Comparison of ENCODE assay signal across 1 cellular context in the genomic region with DNA sequence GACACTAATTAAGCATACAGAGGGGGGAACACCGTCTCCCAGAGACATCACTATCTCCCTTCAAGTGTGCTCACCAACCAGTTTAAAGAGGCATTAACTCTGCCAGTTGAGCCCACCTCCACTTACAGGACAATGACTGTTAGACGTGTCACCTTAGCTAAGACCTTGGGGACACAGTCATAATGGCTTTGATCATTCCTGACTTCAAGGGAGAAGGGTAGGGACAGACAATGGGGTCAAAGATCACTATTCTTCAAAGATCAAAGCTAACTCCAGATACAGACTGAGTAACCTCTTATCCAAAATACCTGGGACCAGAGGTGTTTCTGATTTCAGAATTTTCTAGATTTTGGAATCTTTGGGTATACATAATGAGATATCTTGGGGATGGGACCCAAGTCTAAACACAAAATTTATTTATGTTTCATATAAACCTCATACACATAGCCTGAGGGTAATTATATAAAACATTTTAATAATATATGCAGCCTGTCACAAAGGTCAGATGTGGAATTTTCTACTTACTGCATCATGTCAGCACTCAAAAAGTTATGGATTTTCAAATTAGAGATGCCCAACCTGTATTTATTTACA.
TF ChIP-seq lines count a peak whose summit lies in the region.

No MANE protein-coding gene starts in this region.

TF ChIP-seq in HepG2, 621 proteins besides CTCF, POLR2A, EP300 and RAD21 (continued from another document and continues in another):
- TF ChIP-seq ZNF224 (CRISPR knock-in tag; IDR thresholded peaks at IDR 0.05) (no peak), KAT8 (CRISPR knock-in tag; IDR thresholded peaks at IDR 0.05) (no peak), POLR2AphosphoS5 (IDR thresholded peaks at IDR 0.05; ENCODE audit: low read depth, low read length) (no peak), DMAP1 (CRISPR knock-in tag; IDR thresholded peaks at IDR 0.05) (peak; percentile 31; the same call in 1 of the 2 replicates), WIZ (CRISPR knock-in tag; IDR thresholded peaks at IDR 0.05) (no peak), ELF4 (CRISPR knock-in tag; IDR thresholded peaks at IDR 0.05; ENCODE audit: borderline replicate concordance) (no peak), ZNF567 (CRISPR knock-in tag; IDR thresholded peaks at IDR 0.05; ENCODE audit: borderline replicate concordance) (no peak), ZNF761 (CRISPR knock-in tag; conservative IDR thresholded peaks at IDR 0.05) (no peak), TBX2 (CRISPR knock-in tag; IDR thresholded peaks at IDR 0.05; ENCODE audit: borderline replicate concordance) (peak; percentile 83), NCOR1 (IDR thresholded peaks at IDR 0.05; ENCODE audit: borderline replicate concordance, low read length) (peak; percentile 97; the same call in 1 of the 2 replicates), HNF4G (IDR thresholded peaks at IDR 0.05; ENCODE audit: borderline replicate concordance, low read depth, low read length) (peak; percentile 79), HNF4G (CRISPR knock-in tag; IDR thresholded peaks at IDR 0.05; ENCODE audit: borderline replicate concordance, low read depth) (peak; percentile 41; the same call in 1 of the 2 replicates), NONO (IDR thresholded peaks at IDR 0.05) (no peak), NONO (CRISPR knock-in tag; conservative IDR thresholded peaks at IDR 0.05) (no peak), ZNF839 (CRISPR knock-in tag; IDR thresholded peaks at IDR 0.05; ENCODE audit: borderline replicate concordance) (no peak), ZNF746 (CRISPR knock-in tag; IDR thresholded peaks at IDR 0.05) (no peak), PHF5A (CRISPR knock-in tag; IDR thresholded peaks at IDR 0.05; ENCODE audit: low read depth, unreplicated experiment) (no peak), YEATS2 (CRISPR knock-in tag; IDR thresholded peaks at IDR 0.05; ENCODE audit: borderline replicate concordance) (no peak), RBM22 (optimal IDR thresholded peaks at IDR 0.05; ENCODE audit: low read length) (no peak), ARID2 (CRISPR knock-in tag; IDR thresholded peaks at IDR 0.05; ENCODE audit: borderline replicate concordance) (no peak), ARNT (IDR thresholded peaks at IDR 0.05) (no peak), GTF2F1 (IDR thresholded peaks at IDR 0.05; ENCODE audit: low read length) (no peak), HNRNPL (IDR thresholded peaks at IDR 0.05; ENCODE audit: low read depth, low read length) (no peak), ZNF44 (CRISPR knock-in tag; IDR thresholded peaks at IDR 0.05) (no peak), NR1H2 (CRISPR knock-in tag; IDR thresholded peaks at IDR 0.05; ENCODE audit: borderline replicate concordance, low read depth) (no peak), SCMH1 (CRISPR knock-in tag; IDR thresholded peaks at IDR 0.05; ENCODE audit: borderline replicate concordance) (no peak), HHEX (CRISPR knock-in tag; IDR thresholded peaks at IDR 0.05) (peak; percentile 52; the same call in 1 of the 2 replicates), ZNF496 (CRISPR knock-in tag; IDR thresholded peaks at IDR 0.05; ENCODE audit: insufficient replicate concordance) (no peak), ZMYM3 (CRISPR knock-in tag; IDR thresholded peaks at IDR 0.05) (0 out of 2 replicates have a peak, but pooled peaks have one; percentile 55), ZNF432 (CRISPR knock-in tag; IDR thresholded peaks at IDR 0.05; ENCODE audit: borderline replicate concordance) (no peak), HOXA5 (CRISPR knock-in tag; IDR thresholded peaks at IDR 0.05) (no peak), HDAC1 (CRISPR knock-in tag; IDR thresholded peaks at IDR 0.05) (0 out of 2 replicates have a peak, but pooled peaks have one; percentile 35), ZNF501 (CRISPR knock-in tag; IDR thresholded peaks at IDR 0.05) (no peak), RCOR2 (CRISPR knock-in tag; IDR thresholded peaks at IDR 0.05) (peak; percentile 82), ZNF430 (CRISPR knock-in tag; IDR thresholded peaks at IDR 0.05) (no peak), NR2F2 (IDR thresholded peaks at IDR 0.05; ENCODE audit: borderline replicate concordance, low read depth) (peak; percentile 92), ATAD3A (CRISPR knock-in tag; IDR thresholded peaks at IDR 0.05) (no peak), SRSF1 (optimal IDR thresholded peaks at IDR 0.05; ENCODE audit: low read depth, low read length) (no peak), ZSCAN21 (CRISPR knock-in tag; IDR thresholded peaks at IDR 0.05; ENCODE audit: borderline replicate concordance) (no peak), SNAI1 (CRISPR knock-in tag; IDR thresholded peaks at IDR 0.05; ENCODE audit: borderline replicate concordance) (no peak), ESRRA (CRISPR knock-in tag; IDR thresholded peaks at IDR 0.05; ENCODE audit: low read depth) (peak; percentile 54; the same call in 1 of the 2 replicates), FOXO1 (CRISPR knock-in tag; IDR thresholded peaks at IDR 0.05) (peak; percentile 47; the same call in 1 of the 2 replicates), THYN1 (CRISPR knock-in tag; IDR thresholded peaks at IDR 0.05; ENCODE audit: borderline replicate concordance, low read depth) (no peak)
- TF ChIP-seq, protein P1, sequence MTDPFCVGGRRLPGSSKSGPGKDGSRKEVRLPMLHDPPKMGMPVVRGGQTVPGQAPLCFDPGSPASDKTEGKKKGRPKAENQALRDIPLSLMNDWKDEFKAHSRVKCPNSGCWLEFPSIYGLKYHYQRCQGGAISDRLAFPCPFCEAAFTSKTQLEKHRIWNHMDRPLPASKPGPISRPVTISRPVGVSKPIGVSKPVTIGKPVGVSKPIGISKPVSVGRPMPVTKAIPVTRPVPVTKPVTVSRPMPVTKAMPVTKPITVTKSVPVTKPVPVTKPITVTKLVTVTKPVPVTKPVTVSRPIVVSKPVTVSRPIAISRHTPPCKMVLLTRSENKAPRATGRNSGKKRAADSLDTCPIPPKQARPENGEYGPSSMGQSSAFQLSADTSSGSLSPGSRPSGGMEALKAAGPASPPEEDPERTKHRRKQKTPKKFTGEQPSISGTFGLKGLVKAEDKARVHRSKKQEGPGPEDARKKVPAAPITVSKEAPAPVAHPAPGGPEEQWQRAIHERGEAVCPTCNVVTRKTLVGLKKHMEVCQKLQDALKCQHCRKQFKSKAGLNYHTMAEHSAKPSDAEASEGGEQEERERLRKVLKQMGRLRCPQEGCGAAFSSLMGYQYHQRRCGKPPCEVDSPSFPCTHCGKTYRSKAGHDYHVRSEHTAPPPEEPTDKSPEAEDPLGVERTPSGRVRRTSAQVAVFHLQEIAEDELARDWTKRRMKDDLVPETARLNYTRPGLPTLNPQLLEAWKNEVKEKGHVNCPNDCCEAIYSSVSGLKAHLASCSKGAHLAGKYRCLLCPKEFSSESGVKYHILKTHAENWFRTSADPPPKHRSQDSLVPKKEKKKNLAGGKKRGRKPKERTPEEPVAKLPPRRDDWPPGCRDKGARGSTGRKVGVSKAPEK (CRISPR knock-in tag; IDR thresholded peaks at IDR 0.05; ENCODE audit: borderline replicate concordance), result no peak
- TF ChIP-seq, protein P2, sequence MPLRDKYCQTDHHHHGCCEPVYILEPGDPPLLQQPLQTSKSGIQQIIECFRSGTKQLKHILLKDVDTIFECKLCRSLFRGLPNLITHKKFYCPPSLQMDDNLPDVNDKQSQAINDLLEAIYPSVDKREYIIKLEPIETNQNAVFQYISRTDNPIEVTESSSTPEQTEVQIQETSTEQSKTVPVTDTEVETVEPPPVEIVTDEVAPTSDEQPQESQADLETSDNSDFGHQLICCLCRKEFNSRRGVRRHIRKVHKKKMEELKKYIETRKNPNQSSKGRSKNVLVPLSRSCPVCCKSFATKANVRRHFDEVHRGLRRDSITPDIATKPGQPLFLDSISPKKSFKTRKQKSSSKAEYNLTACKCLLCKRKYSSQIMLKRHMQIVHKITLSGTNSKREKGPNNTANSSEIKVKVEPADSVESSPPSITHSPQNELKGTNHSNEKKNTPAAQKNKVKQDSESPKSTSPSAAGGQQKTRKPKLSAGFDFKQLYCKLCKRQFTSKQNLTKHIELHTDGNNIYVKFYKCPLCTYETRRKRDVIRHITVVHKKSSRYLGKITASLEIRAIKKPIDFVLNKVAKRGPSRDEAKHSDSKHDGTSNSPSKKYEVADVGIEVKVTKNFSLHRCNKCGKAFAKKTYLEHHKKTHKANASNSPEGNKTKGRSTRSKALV (CRISPR knock-in tag; IDR thresholded peaks at IDR 0.05), result no peak
- TF ChIP-seq, protein P3, sequence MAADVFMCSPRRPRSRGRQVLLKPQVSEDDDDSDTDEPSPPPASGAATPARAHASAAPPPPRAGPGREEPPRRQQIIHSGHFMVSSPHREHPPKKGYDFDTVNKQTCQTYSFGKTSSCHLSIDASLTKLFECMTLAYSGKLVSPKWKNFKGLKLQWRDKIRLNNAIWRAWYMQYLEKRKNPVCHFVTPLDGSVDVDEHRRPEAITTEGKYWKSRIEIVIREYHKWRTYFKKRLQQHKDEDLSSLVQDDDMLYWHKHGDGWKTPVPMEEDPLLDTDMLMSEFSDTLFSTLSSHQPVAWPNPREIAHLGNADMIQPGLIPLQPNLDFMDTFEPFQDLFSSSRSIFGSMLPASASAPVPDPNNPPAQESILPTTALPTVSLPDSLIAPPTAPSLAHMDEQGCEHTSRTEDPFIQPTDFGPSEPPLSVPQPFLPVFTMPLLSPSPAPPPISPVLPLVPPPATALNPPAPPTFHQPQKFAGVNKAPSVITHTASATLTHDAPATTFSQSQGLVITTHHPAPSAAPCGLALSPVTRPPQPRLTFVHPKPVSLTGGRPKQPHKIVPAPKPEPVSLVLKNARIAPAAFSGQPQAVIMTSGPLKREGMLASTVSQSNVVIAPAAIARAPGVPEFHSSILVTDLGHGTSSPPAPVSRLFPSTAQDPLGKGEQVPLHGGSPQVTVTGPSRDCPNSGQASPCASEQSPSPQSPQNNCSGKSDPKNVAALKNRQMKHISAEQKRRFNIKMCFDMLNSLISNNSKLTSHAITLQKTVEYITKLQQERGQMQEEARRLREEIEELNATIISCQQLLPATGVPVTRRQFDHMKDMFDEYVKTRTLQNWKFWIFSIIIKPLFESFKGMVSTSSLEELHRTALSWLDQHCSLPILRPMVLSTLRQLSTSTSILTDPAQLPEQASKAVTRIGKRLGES (CRISPR knock-in tag; IDR thresholded peaks at IDR 0.05; ENCODE audit: borderline replicate concordance), result no peak
- TF ChIP-seq, protein P4, sequence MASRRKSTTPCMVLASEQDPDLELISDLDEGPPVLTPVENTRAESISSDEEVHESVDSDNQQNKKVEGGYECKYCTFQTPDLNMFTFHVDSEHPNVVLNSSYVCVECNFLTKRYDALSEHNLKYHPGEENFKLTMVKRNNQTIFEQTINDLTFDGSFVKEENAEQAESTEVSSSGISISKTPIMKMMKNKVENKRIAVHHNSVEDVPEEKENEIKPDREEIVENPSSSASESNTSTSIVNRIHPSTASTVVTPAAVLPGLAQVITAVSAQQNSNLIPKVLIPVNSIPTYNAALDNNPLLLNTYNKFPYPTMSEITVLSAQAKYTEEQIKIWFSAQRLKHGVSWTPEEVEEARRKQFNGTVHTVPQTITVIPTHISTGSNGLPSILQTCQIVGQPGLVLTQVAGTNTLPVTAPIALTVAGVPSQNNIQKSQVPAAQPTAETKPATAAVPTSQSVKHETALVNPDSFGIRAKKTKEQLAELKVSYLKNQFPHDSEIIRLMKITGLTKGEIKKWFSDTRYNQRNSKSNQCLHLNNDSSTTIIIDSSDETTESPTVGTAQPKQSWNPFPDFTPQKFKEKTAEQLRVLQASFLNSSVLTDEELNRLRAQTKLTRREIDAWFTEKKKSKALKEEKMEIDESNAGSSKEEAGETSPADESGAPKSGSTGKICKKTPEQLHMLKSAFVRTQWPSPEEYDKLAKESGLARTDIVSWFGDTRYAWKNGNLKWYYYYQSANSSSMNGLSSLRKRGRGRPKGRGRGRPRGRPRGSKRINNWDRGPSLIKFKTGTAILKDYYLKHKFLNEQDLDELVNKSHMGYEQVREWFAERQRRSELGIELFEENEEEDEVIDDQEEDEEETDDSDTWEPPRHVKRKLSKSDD (CRISPR knock-in tag; IDR thresholded peaks at IDR 0.05; ENCODE audit: low read depth), result no peak
- TF ChIP-seq, protein P5, sequence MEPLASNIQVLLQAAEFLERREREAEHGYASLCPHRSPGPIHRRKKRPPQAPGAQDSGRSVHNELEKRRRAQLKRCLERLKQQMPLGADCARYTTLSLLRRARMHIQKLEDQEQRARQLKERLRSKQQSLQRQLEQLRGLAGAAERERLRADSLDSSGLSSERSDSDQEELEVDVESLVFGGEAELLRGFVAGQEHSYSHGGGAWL (CRISPR knock-in tag; IDR thresholded peaks at IDR 0.05), result no peak
- TF ChIP-seq, protein P6, sequence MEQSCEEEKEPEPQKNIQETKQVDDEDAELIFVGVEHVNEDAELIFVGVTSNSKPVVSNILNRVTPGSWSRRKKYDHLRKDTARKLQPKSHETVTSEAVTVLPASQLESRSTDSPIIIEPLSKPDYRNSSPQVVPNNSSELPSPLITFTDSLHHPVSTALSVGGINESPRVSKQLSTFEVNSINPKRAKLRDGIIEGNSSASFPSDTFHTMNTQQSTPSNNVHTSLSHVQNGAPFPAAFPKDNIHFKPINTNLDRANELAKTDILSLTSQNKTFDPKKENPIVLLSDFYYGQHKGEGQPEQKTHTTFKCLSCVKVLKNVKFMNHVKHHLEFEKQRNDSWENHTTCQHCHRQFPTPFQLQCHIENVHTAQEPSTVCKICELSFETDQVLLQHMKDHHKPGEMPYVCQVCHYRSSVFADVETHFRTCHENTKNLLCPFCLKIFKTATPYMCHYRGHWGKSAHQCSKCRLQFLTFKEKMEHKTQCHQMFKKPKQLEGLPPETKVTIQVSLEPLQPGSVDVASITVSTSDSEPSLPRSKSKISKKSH (CRISPR knock-in tag; IDR thresholded peaks at IDR 0.05; ENCODE audit: borderline replicate concordance), result no peak
- TF ChIP-seq, protein P7, sequence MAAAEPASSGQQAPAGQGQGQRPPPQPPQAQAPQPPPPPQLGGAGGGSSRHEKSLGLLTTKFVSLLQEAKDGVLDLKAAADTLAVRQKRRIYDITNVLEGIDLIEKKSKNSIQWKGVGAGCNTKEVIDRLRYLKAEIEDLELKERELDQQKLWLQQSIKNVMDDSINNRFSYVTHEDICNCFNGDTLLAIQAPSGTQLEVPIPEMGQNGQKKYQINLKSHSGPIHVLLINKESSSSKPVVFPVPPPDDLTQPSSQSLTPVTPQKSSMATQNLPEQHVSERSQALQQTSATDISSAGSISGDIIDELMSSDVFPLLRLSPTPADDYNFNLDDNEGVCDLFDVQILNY (CRISPR knock-in tag; conservative IDR thresholded peaks at IDR 0.05), result no peak
- TF ChIP-seq, protein P8, sequence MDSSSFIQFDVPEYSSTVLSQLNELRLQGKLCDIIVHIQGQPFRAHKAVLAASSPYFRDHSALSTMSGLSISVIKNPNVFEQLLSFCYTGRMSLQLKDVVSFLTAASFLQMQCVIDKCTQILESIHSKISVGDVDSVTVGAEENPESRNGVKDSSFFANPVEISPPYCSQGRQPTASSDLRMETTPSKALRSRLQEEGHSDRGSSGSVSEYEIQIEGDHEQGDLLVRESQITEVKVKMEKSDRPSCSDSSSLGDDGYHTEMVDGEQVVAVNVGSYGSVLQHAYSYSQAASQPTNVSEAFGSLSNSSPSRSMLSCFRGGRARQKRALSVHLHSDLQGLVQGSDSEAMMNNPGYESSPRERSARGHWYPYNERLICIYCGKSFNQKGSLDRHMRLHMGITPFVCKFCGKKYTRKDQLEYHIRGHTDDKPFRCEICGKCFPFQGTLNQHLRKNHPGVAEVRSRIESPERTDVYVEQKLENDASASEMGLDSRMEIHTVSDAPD (CRISPR knock-in tag; IDR thresholded peaks at IDR 0.05), result no peak
